ENCODE assay signal across 8 cellular contexts in the genomic region with DNA sequence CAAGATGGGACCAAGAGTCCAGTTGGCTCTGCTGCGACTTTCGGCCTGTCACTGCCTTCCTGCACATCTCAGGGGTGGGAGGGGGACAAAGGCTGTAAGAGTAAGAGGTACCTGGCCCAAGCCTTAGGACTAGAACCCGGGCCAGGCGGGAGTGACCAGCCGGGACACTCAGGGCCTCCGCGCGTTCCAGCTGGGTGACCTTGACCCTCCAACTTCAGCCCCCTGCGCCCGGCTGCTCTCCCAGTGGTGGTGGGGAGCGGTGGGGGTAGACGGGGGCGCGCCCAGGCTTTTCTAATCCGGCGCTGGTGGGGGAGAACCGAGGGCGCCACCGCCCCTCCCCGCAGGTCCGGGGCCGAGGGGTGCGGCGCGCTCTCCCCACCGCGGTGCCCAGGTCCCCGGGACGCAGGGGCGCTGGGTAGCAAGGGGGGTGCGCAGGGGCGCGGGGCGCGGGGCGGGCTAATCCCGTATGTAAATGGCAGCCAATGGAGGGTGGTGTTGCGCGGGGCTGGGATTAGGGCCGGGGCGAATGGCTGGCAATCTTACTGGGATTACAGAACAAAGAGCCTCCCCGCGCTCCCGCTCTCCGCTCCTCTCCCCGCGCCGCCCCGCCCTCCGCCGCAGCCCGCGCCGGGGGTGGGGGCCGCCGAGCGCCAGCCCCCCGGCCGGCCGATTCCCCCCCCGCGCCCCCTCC. TPM values are rescaled to one million over a fixed set of nuclear protein-coding genes. Genes with fewer than 3 reads are reported as not detected.
DNase-seq lines count a peak whose midpoint lies in the region; ATAC-seq and TF ChIP-seq lines count a peak whose summit lies in the region.

A gene with protein sequence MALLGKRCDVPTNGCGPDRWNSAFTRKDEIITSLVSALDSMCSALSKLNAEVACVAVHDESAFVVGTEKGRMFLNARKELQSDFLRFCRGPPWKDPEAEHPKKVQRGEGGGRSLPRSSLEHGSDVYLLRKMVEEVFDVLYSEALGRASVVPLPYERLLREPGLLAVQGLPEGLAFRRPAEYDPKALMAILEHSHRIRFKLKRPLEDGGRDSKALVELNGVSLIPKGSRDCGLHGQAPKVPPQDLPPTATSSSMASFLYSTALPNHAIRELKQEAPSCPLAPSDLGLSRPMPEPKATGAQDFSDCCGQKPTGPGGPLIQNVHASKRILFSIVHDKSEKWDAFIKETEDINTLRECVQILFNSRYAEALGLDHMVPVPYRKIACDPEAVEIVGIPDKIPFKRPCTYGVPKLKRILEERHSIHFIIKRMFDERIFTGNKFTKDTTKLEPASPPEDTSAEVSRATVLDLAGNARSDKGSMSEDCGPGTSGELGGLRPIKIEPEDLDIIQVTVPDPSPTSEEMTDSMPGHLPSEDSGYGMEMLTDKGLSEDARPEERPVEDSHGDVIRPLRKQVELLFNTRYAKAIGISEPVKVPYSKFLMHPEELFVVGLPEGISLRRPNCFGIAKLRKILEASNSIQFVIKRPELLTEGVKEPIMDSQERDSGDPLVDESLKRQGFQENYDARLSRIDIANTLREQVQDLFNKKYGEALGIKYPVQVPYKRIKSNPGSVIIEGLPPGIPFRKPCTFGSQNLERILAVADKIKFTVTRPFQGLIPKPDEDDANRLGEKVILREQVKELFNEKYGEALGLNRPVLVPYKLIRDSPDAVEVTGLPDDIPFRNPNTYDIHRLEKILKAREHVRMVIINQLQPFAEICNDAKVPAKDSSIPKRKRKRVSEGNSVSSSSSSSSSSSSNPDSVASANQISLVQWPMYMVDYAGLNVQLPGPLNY (plus strand): TSS at position 586 of the 691 bp plus-strand sequence. CDS start 54,175 bp downstream, outside the sequence.

- ATAC-seq in T-cell (replicated peaks in 1 of 4) (peak; percentile 23 to 45 (median 32)), GM18870 (IDR thresholded peaks at IDR 0.05; ENCODE audit: unreplicated experiment) (no peak)

- intact Hi-C loops in ascending aorta (cut with DNase I): loop anchor here (1.0 to 10.0 kb wide), 4 partner anchors 27 to 211 kb away; no protein-coding TSS in a partner anchor
- intact Hi-C loops in left ventricle myocardium inferior (cut with micrococcal nuclease): loop anchor here (10.0 kb wide), 1 partner anchor 111 kb away; no protein-coding TSS in a partner anchor
- intact Hi-C loops in posterior cingulate gyrus (cut with DNase I): loop anchor here (10.0 kb wide), 1 partner anchor 201 kb away; the partner anchor contains the start of gene GTF2I

- no peak for TF ChIP-seq CTCF in GM12865 (IDR thresholded peaks at IDR 0.05; ENCODE audit: insufficient read depth, low read depth, low read length, missing control alignments)
- no peak for TF ChIP-seq CTCF in ascending aorta (IDR thresholded peaks at IDR 0.05)
- no peak for TF ChIP-seq CTCF in left ventricle myocardium inferior (IDR thresholded peaks at IDR 0.05; ENCODE audit: borderline replicate concordance)

- peak within 1 kb of the TSS; percentile 43 for H3K4me3 ChIP-seq in GM12865 (ENCODE audit: low read depth, low read length)
- H3K4me3 ChIP-seq in ascending aorta: peak within 1 kb of the TSS; percentile 69 to 90
- peak within 1 kb of the TSS; percentile 83 for H3K4me3 ChIP-seq in left ventricle myocardium inferior

- H3K27me3 Mint-ChIP-seq in T-cell: no peaks in the 10 kb centered on the region

- H3K36me3 Mint-ChIP-seq in T-cell: no peaks in the 10 kb centered on the region

- CTCF ChIA-PET in T-cell (lab: Charles Lee): no interaction called here

- H3K36me3 ChIP-seq in ascending aorta (no peaks in the 10 kb centered on the region), left ventricle myocardium inferior (no peaks in the 10 kb centered on the region)

- DNase-seq in GM12865 (ENCODE audit: low read depth) (peak; percentile 31), NCI-H1417 (lab: John Stamatoyannopoulos, UW) (peak; percentile 76 to 87 (median 80)), T-cell (peak in 33 of 34 experiments; percentile 9 to 58 (median 34)), ascending aorta (ENCODE audit: low spot score in 2 of 2) (peak; percentile 27 to 81), left ventricle myocardium inferior (peak; percentile 69), posterior cingulate gyrus (peak; percentile 49 to 96 (median 72)), pons (ENCODE audit: low spot score) (no peak)

- H3K27me3 ChIP-seq in ascending aorta: no peaks in the 10 kb centered on the region
- no peaks in the 10 kb centered on the region for H3K27me3 ChIP-seq in left ventricle myocardium inferior (ENCODE audit: low read depth)

- H3K27ac ChIP-seq in ascending aorta (peak within 1 kb of the TSS; percentile 65 to 79), left ventricle myocardium inferior (replicated peaks) (peak within 1 kb of the TSS; percentile 94)

- H3K9me3 ChIP-seq in ascending aorta (no peaks in the 10 kb centered on the region), left ventricle myocardium inferior (replicated peaks) (no peaks in the 10 kb centered on the region)

- H3K9me3 Mint-ChIP-seq in T-cell: no peaks in the 10 kb centered on the region

- H3K4me3 Mint-ChIP-seq in T-cell: peak within 1 kb of the TSS; percentile 76 to 88 (median 79)

- H3K4me1 Mint-ChIP-seq in T-cell: peaks cover 13 to 26% (median 22%) of the 10 kb centered on the region in 3 donors

- H3K4me1 ChIP-seq in ascending aorta (peaks cover 0 to 16% of the 10 kb centered on the region in 2 donors), left ventricle myocardium inferior (peaks cover 31% of the 10 kb centered on the region)

- POLR2A ChIA-PET in T-cell (lab: Charles Lee): interaction anchor here in 1 of 2 donors (0.6 kb wide), 1 partner anchor 270 kb away, joined by 4 read pairs; no protein-coding TSS in a partner anchor

- H3K27ac Mint-ChIP-seq in T-cell: peak within 1 kb of the TSS; percentile 94

RNA-seq across cellular contexts. Expression of the gene that starts here (rescaled TPM):
- total RNA-seq in T-cell: 1 to 10 TPM; 1.2 to 6.9 (median 3.3) TPM
- total RNA-seq in ascending aorta: 7.5 TPM
- total RNA-seq in left ventricle myocardium inferior: 15.8 TPM
